ENCODE assay signal across 9 cellular contexts in genomic region chr2:71064754-71065621, GRCh38. TPM values are rescaled to one million over a fixed set of nuclear protein-coding genes. Genes with fewer than 3 reads are reported as not detected.
DNase-seq lines count a peak whose midpoint lies in the region; ATAC-seq, FAIRE-seq and TF ChIP-seq lines count a peak whose summit lies in the region.
"Had no signal": no experiment of that assay in that cellular context is flagged by ENCODE, and none has a peak within 500 bp of the region (broad histone marks: within the 10 kb centered on the region; RNA-seq: fewer than 3 reads in every experiment).

No MANE protein-coding gene starts in this region.

- no peak overlapping the region for H3K4me3 ChIP-seq in bronchial epithelial cell (ENCODE audit: low read depth, low read length)
- H3K4me3 ChIP-seq in rectal smooth muscle tissue (ENCODE audit: low read length) = no peak overlapping the region

- no peak for TF ChIP-seq CTCF in bronchial epithelial cell (IDR thresholded peaks at IDR 0.05; ENCODE audit: insufficient read depth, low read length, severe bottlenecking)

- intact Hi-C loops in left ventricle myocardium superior (cut with micrococcal nuclease) (no loop called here), posterior vena cava (cut with DNase I) (no loop called here)

- H3K36me3 ChIP-seq in bronchial epithelial cell (ENCODE audit: control insufficient read depth, insufficient read depth, low read length) (no peaks in the 10 kb centered on the region), rectal smooth muscle tissue (ENCODE audit: control insufficient read depth, insufficient read depth, low read length) (no peaks in the 10 kb centered on the region)

- peak overlapping the region; percentile 40 for H3K27ac ChIP-seq in rectal smooth muscle tissue (ENCODE audit: low read depth, low read length)

- H3K27me3 ChIP-seq in bronchial epithelial cell (ENCODE audit: control insufficient read depth, insufficient read depth, low read length) (no peaks in the 10 kb centered on the region), rectal smooth muscle tissue (ENCODE audit: control insufficient read depth, insufficient read depth, low read length) (no peaks in the 10 kb centered on the region)

- no peak overlapping the region for H3K9ac ChIP-seq in rectal smooth muscle tissue (ENCODE audit: low read length)

- peak; percentile 63 for DNase-seq in bronchial epithelial cell (ENCODE audit: low read depth)
- DNase-seq in occipital lobe (lab: John Stamatoyannopoulos, UW) = no peak
- no peak for DNase-seq in left ventricle myocardium superior
- DNase-seq in HuH-7.5 (ENCODE audit: low spot score) = no peak
- DNase-seq in posterior vena cava (ENCODE audit: low spot score) = no peak
- DNase-seq: activated CD8-positive, alpha-beta T cell treated with anti-CD3 and anti-CD28 coated beads, Interleukin-2, amount 10 ng/mL, durations not matched to agents 7 days and 5 days had no signal

- FAIRE-seq in bronchial epithelial cell (lab: Jason Lieb, UNC) = no peak

- ATAC-seq in GM18867 (IDR thresholded peaks at IDR 0.05; ENCODE audit: unreplicated experiment) (peak; percentile 30), HG03280 (IDR thresholded peaks at IDR 0.05; ENCODE audit: unreplicated experiment) (peak; percentile 24), left ventricle myocardium superior (no peak)
- ATAC-seq: activated CD8-positive, alpha-beta T cell treated with anti-CD3 and anti-CD28 coated beads, Interleukin-2, amount 10 ng/mL, durations not matched to agents 7 days and 5 days had no signal

- no peaks in the 10 kb centered on the region for H3K4me1 ChIP-seq in rectal smooth muscle tissue (ENCODE audit: control insufficient read depth, insufficient read depth, low read length)

RNA-seq across cellular contexts. Expression of gene NAGK, which starts 3.5 kb away (rescaled TPM):
- 31.3 and 75.0 TPM in 2 replicates for total RNA-seq in bronchial epithelial cell
- 34.0 TPM for total RNA-seq in occipital lobe
- 47.8 TPM for total RNA-seq in left ventricle myocardium superior
- total RNA-seq in posterior vena cava = 10 to 100 TPM; 89.5 to 90.9 TPM
